ENCODE assay signal across 15 cellular contexts in the genomic region with DNA sequence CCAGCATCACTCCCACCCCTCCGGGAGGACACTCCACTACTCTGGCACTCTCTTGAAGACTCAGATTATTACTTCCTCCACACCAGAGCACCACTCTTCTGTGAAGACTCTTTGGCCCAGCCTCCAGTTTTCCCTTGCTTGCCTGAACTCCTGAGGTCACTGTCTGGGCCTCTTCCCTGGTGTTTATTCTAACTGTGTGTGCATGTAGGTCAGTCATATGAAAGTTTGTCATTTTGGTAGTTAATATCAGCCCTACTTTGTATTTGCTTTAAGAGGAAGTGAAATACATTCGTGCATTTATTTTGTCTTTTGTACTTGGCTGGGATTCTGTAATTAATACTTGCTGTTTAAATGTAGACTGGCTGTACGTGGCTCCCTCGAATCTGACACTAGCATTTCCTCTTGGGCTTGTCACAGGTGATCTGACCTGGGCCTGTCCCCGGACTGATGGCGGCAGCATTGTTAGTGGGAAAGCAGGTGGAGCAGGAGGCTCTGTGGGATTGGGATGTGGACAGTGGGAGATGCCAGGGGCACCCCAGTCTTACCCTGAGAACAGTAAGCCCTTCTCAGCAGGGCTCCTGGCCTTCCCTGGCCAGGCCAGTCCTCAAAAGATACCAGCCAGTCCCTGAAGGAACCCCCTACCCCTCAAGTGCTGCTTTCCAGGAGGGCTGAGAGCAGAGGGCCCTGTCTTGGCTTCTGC.
DNase-seq lines count a peak whose midpoint lies in the region; ATAC-seq and TF ChIP-seq lines count a peak whose summit lies in the region.
"Had no signal": no experiment of that assay in that cellular context is flagged by ENCODE, and none has a peak within 500 bp of the region (broad histone marks: within the 10 kb centered on the region; RNA-seq: fewer than 3 reads in every experiment).

No MANE protein-coding gene starts in this region.

- peaks cover 18% of the 10 kb centered on the region for H3K27me3 Mint-ChIP-seq in stimulated activated memory B cell treated with anti-CD40 and anti-IgM and Interleukin-4, amounts not matched to agents 10 μg/mL and 1 μg/mL and 100 μg/mL, for 72 hours
- H3K27me3 Mint-ChIP-seq: activated naive CD8-positive, alpha-beta T cell treated with anti-CD3 and anti-CD28 coated beads for 36 hours had no signal

- TF ChIP-seq CTCF in Loucy (conservative IDR thresholded peaks at IDR 0.05; ENCODE audit: low read length) = no peak

- peak overlapping the region; percentile 66 for H2AFZ ChIP-seq in Loucy (ENCODE audit: low read length)

- no peaks in the 10 kb centered on the region for H3K9me3 ChIP-seq in Loucy (ENCODE audit: insufficient read depth, low read depth, low read length)
- H3K9me3 ChIP-seq: gastroesophageal sphincter had no signal

- H3K79me2 ChIP-seq in Loucy (ENCODE audit: insufficient read depth, low read length) = no peaks in the 10 kb centered on the region

- H3K36me3 ChIP-seq in Loucy (ENCODE audit: insufficient read depth, low read length) = no peaks in the 10 kb centered on the region
- H3K36me3 ChIP-seq: gastroesophageal sphincter had no signal

- no peaks in the 10 kb centered on the region for H3K9me2 ChIP-seq in Loucy (replicated peaks; ENCODE audit: low read depth, low read length)

- peak; percentile 29 for DNase-seq in kidney glomerular epithelial cell (lab: John Stamatoyannopoulos, UW)
- DNase-seq in Right ventricle myocardium inferior (ENCODE audit: missing footprints) = no peak
- DNase-seq in HPDE6-E6E7 (ENCODE audit: extremely low spot score) = no peak
- DNase-seq: activated CD4-positive, alpha-beta T cell treated with anti-CD3 and anti-CD28 coated beads for 4 hours; activated naive CD8-positive, alpha-beta T cell treated with anti-CD3 and anti-CD28 coated beads for 36 hours; C1 segment of cervical spinal cord; DMS79 treated with DMSO at 0.1 percent for 48 hours; NCI-H1105; SHP77 had no signal

- no peaks in the 10 kb centered on the region for H3K9me3 Mint-ChIP-seq in stimulated activated memory B cell treated with anti-CD40 and anti-IgM and Interleukin-4, amounts not matched to agents 10 μg/mL and 1 μg/mL and 100 μg/mL, for 72 hours
- H3K9me3 Mint-ChIP-seq: activated naive CD8-positive, alpha-beta T cell treated with anti-CD3 and anti-CD28 coated beads for 36 hours; memory B cell had no signal

- H3F3A ChIP-seq in Loucy (ENCODE audit: low read depth) = no peaks in the 10 kb centered on the region

- no peak overlapping the region for H3K4me2 ChIP-seq in Loucy (ENCODE audit: low read depth, low read length, poor library complexity, severe bottlenecking)

- H3K36me3 Mint-ChIP-seq in stimulated activated memory B cell treated with anti-CD40 and anti-IgM and Interleukin-4, amounts not matched to agents 10 μg/mL and 1 μg/mL and 100 μg/mL, for 72 hours = no peaks in the 10 kb centered on the region
- H3K36me3 Mint-ChIP-seq: activated naive CD8-positive, alpha-beta T cell treated with anti-CD3 and anti-CD28 coated beads for 36 hours; memory B cell had no signal

- ATAC-seq in GM18520 (IDR thresholded peaks at IDR 0.05; ENCODE audit: unreplicated experiment) (peak; percentile 3), Right ventricle myocardium inferior (no peak), GM21528 (IDR thresholded peaks at IDR 0.05; ENCODE audit: low FRiP score, unreplicated experiment) (no peak)
- peak; percentile 54 for ATAC-seq in stimulated activated memory B cell treated with anti-CD40 and anti-IgM and Interleukin-4, amounts not matched to agents 10 μg/mL and 1 μg/mL and 100 μg/mL, for 72 hours

- H3K4me1 ChIP-seq in Loucy (ENCODE audit: insufficient read depth, low read length, poor library complexity, severe bottlenecking) = no peaks in the 10 kb centered on the region

- H3K4me3 ChIP-seq in Loucy (ENCODE audit: low read length, poor library complexity, severe bottlenecking) = no peak overlapping the region
- H3K4me3 ChIP-seq: gastroesophageal sphincter had no signal

- no peak overlapping the region for H3K9ac ChIP-seq in Loucy (ENCODE audit: low read depth, low read length, poor library complexity, severe bottlenecking)

- intact Hi-C loops in Right ventricle myocardium inferior (cut with DNase I) = no loop called here

- H3K4me1 Mint-ChIP-seq in stimulated activated memory B cell treated with anti-CD40 and anti-IgM and Interleukin-4, amounts not matched to agents 10 μg/mL and 1 μg/mL and 100 μg/mL, for 72 hours = peaks cover 27% of the 10 kb centered on the region

- H3K27ac Mint-ChIP-seq in stimulated activated memory B cell treated with anti-CD40 and anti-IgM and Interleukin-4, amounts not matched to agents 10 μg/mL and 1 μg/mL and 100 μg/mL, for 72 hours = peak overlapping the region; percentile 16
- H3K27ac Mint-ChIP-seq: activated naive CD8-positive, alpha-beta T cell treated with anti-CD3 and anti-CD28 coated beads for 36 hours; memory B cell had no signal

- H3K4me3 Mint-ChIP-seq in stimulated activated memory B cell treated with anti-CD40 and anti-IgM and Interleukin-4, amounts not matched to agents 10 μg/mL and 1 μg/mL and 100 μg/mL, for 72 hours = no peak overlapping the region
- H3K4me3 Mint-ChIP-seq: activated naive CD8-positive, alpha-beta T cell treated with anti-CD3 and anti-CD28 coated beads for 36 hours; memory B cell had no signal

- H3K27me3 ChIP-seq in Loucy (ENCODE audit: insufficient read depth, low read length, poor library complexity, severe bottlenecking) = no peaks in the 10 kb centered on the region
- H3K27me3 ChIP-seq: gastroesophageal sphincter had no signal

- H4K20me1 ChIP-seq in Loucy (ENCODE audit: insufficient read depth, low read length, poor library complexity, severe bottlenecking) = no peaks in the 10 kb centered on the region

Comparison
In these comparisons a context has a peak if more than half of its experiments do, and no peak if none do; other contexts are left out.
1. ATAC-seq: peak in GM18520 (single experiment) and stimulated activated memory B cell treated with anti-CD40 and anti-IgM and Interleukin-4, amounts not matched to agents 10 μg/mL and 1 μg/mL and 100 μg/mL, for 72 hours (single experiment); none in Right ventricle myocardium inferior (single experiment) and GM21528 (single experiment).